23 cellular contexts compared by ENCODE assay signal in genomic region chr10:101218423-101219136, GRCh38. TPM values are rescaled to one million over a fixed set of nuclear protein-coding genes. Genes with fewer than 3 reads are reported as not detected.
DNase-seq lines count a peak whose midpoint lies in the region; TF ChIP-seq lines count a peak whose summit lies in the region.
"Had no signal": no experiment of that assay in that cellular context is flagged by ENCODE, and none has a peak within 500 bp of the region (broad histone marks: within the 10 kb centered on the region; RNA-seq: fewer than 3 reads in every experiment).

No MANE protein-coding gene starts in this region.

- no peaks in the 10 kb centered on the region for H3K36me3 ChIP-seq in neural progenitor cell
- H3K36me3 ChIP-seq: BLaER1 treated with 17β-estradiol and CSF1 and Interleukin-3, amounts not matched to agents 10 nM and 100 nM; brain microvascular endothelial cell; heart left ventricle; right atrium auricular region; vagina had no signal

- peaks cover 84% of the 10 kb centered on the region for H3K27me3 Mint-ChIP-seq in activated CD4-positive, alpha-beta T cell treated with anti-CD3 and anti-CD28 coated beads, Interleukin-2, amount 10 ng/mL, durations not matched to agents 7 days and 5 days
- H3K27me3 Mint-ChIP-seq in neural progenitor cell (ENCODE audit: insufficient read depth, low read depth): peaks cover 93% of the 10 kb centered on the region

- peaks cover 18% of the 10 kb centered on the region for H3K4me1 ChIP-seq in neural progenitor cell

- no peaks in the 10 kb centered on the region for H3K79me2 ChIP-seq in neural progenitor cell (ENCODE audit: low read depth)

- peak overlapping the region; percentile 0 for H3K27ac Mint-ChIP-seq in activated CD4-positive, alpha-beta T cell treated with anti-CD3 and anti-CD28 coated beads, Interleukin-2, amount 10 ng/mL, durations not matched to agents 7 days and 5 days
- H3K27ac Mint-ChIP-seq in neural progenitor cell: peak overlapping the region; percentile 27

- no peaks in the 10 kb centered on the region for H3K9me3 ChIP-seq in neural progenitor cell (ENCODE audit: low read depth)
- H3K9me3 ChIP-seq: heart left ventricle, right atrium auricular region, vagina had no signal

- DNase-seq in activated CD4-positive, alpha-beta T cell treated with anti-CD3 and anti-CD28 coated beads, Interleukin-2, amount 10 ng/mL, durations not matched to agents 7 days and 5 days: no peak
- DNase-seq in activated CD4-positive, alpha-beta T cell treated with anti-CD3 and anti-CD28 coated beads for 48 hours: no peak
- DNase-seq in GM10266 (ENCODE audit: extremely low spot score) (peak; percentile 27), ecto neural progenitor cell (ENCODE audit: low spot score) (peak; percentile 55), neural progenitor cell (ENCODE audit: low spot score) (no peak), iPS-NIHi7 (ENCODE audit: extremely low spot score) (no peak), SHP77 treated with DMSO at 0.1 percent for 48 hours (lab: John Stamatoyannopoulos, UW) (no peak), glomerular visceral epithelial cell (ENCODE audit: extremely low spot score) (no peak)
- DNase-seq: activated CD4-positive, alpha-beta T cell treated with anti-CD3 and anti-CD28 coated beads, Interleukin-2, amount 50 U/mL, for 1 hour; brain microvascular endothelial cell; GF-D8; GM23248; NCI-H1436; NCI-H69 had no signal

- POLR2A ChIA-PET in activated CD4-positive, alpha-beta T cell treated with anti-CD3 and anti-CD28 coated beads, Interleukin-2, amount 10 ng/mL, durations not matched to agents 7 days and 5 days (lab: Charles Lee): no interaction called here

- H3K9ac ChIP-seq in neural progenitor cell: no peak overlapping the region
- H3K9ac ChIP-seq: BLaER1 treated with 17β-estradiol and CSF1 and Interleukin-3, amounts not matched to agents 10 nM and 100 nM; GM23248 had no signal

- H3K27ac ChIP-seq in neural progenitor cell: no peak overlapping the region
- H3K27ac ChIP-seq: BLaER1 treated with 17β-estradiol and CSF1 and Interleukin-3, amounts not matched to agents 10 nM and 100 nM; brain microvascular endothelial cell; GM23248; heart left ventricle; right atrium auricular region; vagina had no signal

- no peak overlapping the region for H2AFZ ChIP-seq in neural progenitor cell (replicated peaks)
- H2AFZ ChIP-seq: GM23248 had no signal

- H4K20me1 ChIP-seq in neural progenitor cell (ENCODE audit: low read depth): peaks cover 93% of the 10 kb centered on the region

- H3K9me3 Mint-ChIP-seq in activated CD4-positive, alpha-beta T cell treated with anti-CD3 and anti-CD28 coated beads, Interleukin-2, amount 10 ng/mL, durations not matched to agents 7 days and 5 days: no peaks in the 10 kb centered on the region
- H3K9me3 Mint-ChIP-seq in neural progenitor cell: peaks cover 6% of the 10 kb centered on the region

- no peak overlapping the region for H3K4me3 ChIP-seq in neural progenitor cell
- H3K4me3 ChIP-seq: BLaER1 treated with 17β-estradiol and CSF1 and Interleukin-3, amounts not matched to agents 10 nM and 100 nM; GM23248; heart left ventricle; right atrium auricular region; vagina had no signal

- peaks cover 27% of the 10 kb centered on the region for H3K4me1 Mint-ChIP-seq in activated CD4-positive, alpha-beta T cell treated with anti-CD3 and anti-CD28 coated beads, Interleukin-2, amount 10 ng/mL, durations not matched to agents 7 days and 5 days
- peaks cover 40% of the 10 kb centered on the region for H3K4me1 Mint-ChIP-seq in neural progenitor cell

- TF ChIP-seq CTCF in GM10266 (IDR thresholded peaks at IDR 0.05; ENCODE audit: control insufficient read depth, insufficient read depth, low read depth, missing control alignments) (no peak), neural progenitor cell (IDR thresholded peaks at IDR 0.05) (no peak)

- CTCF ChIA-PET in activated CD4-positive, alpha-beta T cell treated with anti-CD3 and anti-CD28 coated beads, Interleukin-2, amount 10 ng/mL, durations not matched to agents 7 days and 5 days (lab: Charles Lee): interaction anchor here (0.5 to 1.3 kb wide), 3 partner anchors 9 to 217 kb away, joined by 3 to 4 read pairs (median 3); no protein-coding TSS in a partner anchor

- H3K4me2 ChIP-seq in neural progenitor cell: peak overlapping the region; percentile 57
- H3K4me2 ChIP-seq: BLaER1 treated with 17β-estradiol and CSF1 and Interleukin-3, amounts not matched to agents 10 nM and 100 nM had no signal

- peaks cover 31% of the 10 kb centered on the region for H3F3A ChIP-seq in neural progenitor cell (ENCODE audit: low read depth)

- peaks cover 100% of the 10 kb centered on the region for H3K27me3 ChIP-seq in neural progenitor cell

- H3K4me3 Mint-ChIP-seq in activated CD4-positive, alpha-beta T cell treated with anti-CD3 and anti-CD28 coated beads, Interleukin-2, amount 10 ng/mL, durations not matched to agents 7 days and 5 days: no peak overlapping the region
- no peak overlapping the region for H3K4me3 Mint-ChIP-seq in neural progenitor cell

- peaks cover 2% of the 10 kb centered on the region for H3K36me3 Mint-ChIP-seq in activated CD4-positive, alpha-beta T cell treated with anti-CD3 and anti-CD28 coated beads, Interleukin-2, amount 10 ng/mL, durations not matched to agents 7 days and 5 days (ENCODE audit: low read depth)
- no peaks in the 10 kb centered on the region for H3K36me3 Mint-ChIP-seq in neural progenitor cell

RNA-seq across cellular contexts. Expression of gene LBX1, which starts 10.7 kb away (rescaled TPM):
- not detected for total RNA-seq in activated CD4-positive, alpha-beta T cell treated with anti-CD3 and anti-CD28 coated beads, Interleukin-2, amount 10 ng/mL, durations not matched to agents 7 days and 5 days
- not detected in 2 replicates for total RNA-seq in neural progenitor cell (ENCODE audit: low replicate concordance)
- total RNA-seq: A673, GM23248, lower leg skin, MCF 10A, mucosa of gallbladder, omental fat pad, right atrium auricular region, vagina had no signal

Comparison
In these comparisons a context has a peak if more than half of its experiments do, and no peak if none do; other contexts are left out.
1. DNase-seq: peak in GM10266 (single experiment) and ecto neural progenitor cell (single experiment); none in activated CD4-positive, alpha-beta T cell treated with anti-CD3 and anti-CD28 coated beads, Interleukin-2, amount 10 ng/mL, durations not matched to agents 7 days and 5 days (single experiment), activated CD4-positive, alpha-beta T cell treated with anti-CD3 and anti-CD28 coated beads for 48 hours (single experiment), neural progenitor cell (single experiment), iPS-NIHi7 (single experiment), SHP77 treated with DMSO at 0.1 percent for 48 hours (single experiment) and glomerular visceral epithelial cell (single experiment).